11 cellular contexts compared by ENCODE assay signal in genomic region chr18:3251249-3251962, GRCh38. TPM values are rescaled to one million over a fixed set of nuclear protein-coding genes. Genes with fewer than 3 reads are reported as not detected.
A peak's percentile ranks its signal among the peaks of the same experiment; 100 is the strongest.
DNase-seq lines count a peak whose midpoint lies in the region; ATAC-seq, FAIRE-seq and TF ChIP-seq lines count a peak whose summit lies in the region.
"Had no signal": no experiment of that assay in that cellular context is flagged by ENCODE, and none has a peak within 500 bp of the region (broad histone marks: within the 10 kb centered on the region; RNA-seq: fewer than 3 reads in every experiment).

No MANE protein-coding gene starts in this region.

- peaks cover 19 to 50% (median 31%) of the 10 kb centered on the region in 4 donors for H3K36me3 ChIP-seq in upper lobe of left lung
- peaks cover 0 to 28% (median 16%) of the 10 kb centered on the region in 3 donors for H3K36me3 ChIP-seq in pancreas

- no peak for TF ChIP-seq POLR2A in upper lobe of left lung (IDR thresholded peaks at IDR 0.05)

- H3K9me3 Mint-ChIP-seq in activated naive CD8-positive, alpha-beta T cell treated with anti-CD3 and anti-CD28 coated beads, Interleukin-2, amount 50 U/mL, for 24 hours = no peaks in the 10 kb centered on the region

- peaks cover 64% of the 10 kb centered on the region for H3K36me3 Mint-ChIP-seq in activated naive CD8-positive, alpha-beta T cell treated with anti-CD3 and anti-CD28 coated beads, Interleukin-2, amount 50 U/mL, for 24 hours (ENCODE audit: low read depth)

- peak overlapping the region; percentile 77 for H3K27ac Mint-ChIP-seq in activated naive CD8-positive, alpha-beta T cell treated with anti-CD3 and anti-CD28 coated beads, Interleukin-2, amount 50 U/mL, for 24 hours

- peaks cover 2% of the 10 kb centered on the region for H3K27me3 Mint-ChIP-seq in activated naive CD8-positive, alpha-beta T cell treated with anti-CD3 and anti-CD28 coated beads, Interleukin-2, amount 50 U/mL, for 24 hours

- TF ChIP-seq EP300 in upper lobe of left lung (IDR thresholded peaks at IDR 0.05) = no peak

- H3K4me1 Mint-ChIP-seq in activated naive CD8-positive, alpha-beta T cell treated with anti-CD3 and anti-CD28 coated beads, Interleukin-2, amount 50 U/mL, for 24 hours = peaks cover 71% of the 10 kb centered on the region

- peak overlapping the region; percentile 43 for H3K4me3 Mint-ChIP-seq in activated naive CD8-positive, alpha-beta T cell treated with anti-CD3 and anti-CD28 coated beads, Interleukin-2, amount 50 U/mL, for 24 hours

- ATAC-seq in Right ventricle myocardium superior (ENCODE audit: poor library complexity) (peak; percentile 26), left cardiac atrium (no peak), upper lobe of left lung (ENCODE audit: low FRiP score in 2 of 2) (no peak), GM21381 (IDR thresholded peaks at IDR 0.05; ENCODE audit: unreplicated experiment) (no peak), HG02623 (IDR thresholded peaks at IDR 0.05; ENCODE audit: unreplicated experiment) (no peak), pancreas (no peak)
- ATAC-seq in activated naive CD8-positive, alpha-beta T cell treated with anti-CD3 and anti-CD28 coated beads, Interleukin-2, amount 50 U/mL, for 24 hours = no peak

- H3K4me3 ChIP-seq in upper lobe of left lung = peak overlapping the region in 1 of 4 donors; percentile 3
- no peak overlapping the region for H3K4me3 ChIP-seq in pancreas

- H3K27me3 ChIP-seq in upper lobe of left lung (no peaks in the 10 kb centered on the region), pancreas (no peaks in the 10 kb centered on the region)

- WGBS in upper lobe of left lung, 2 donors = 61 to 72% methylated on average over 8 of the region's 8 CpGs
- WGBS in pancreas, 2 donors = 69 to 79% methylated on average over 8 of the region's 8 CpGs

- FAIRE-seq in pancreas (lab: Jason Lieb, UNC) = no peak
- FAIRE-seq: bronchial epithelial cell had no signal

- peaks cover 48 to 75% (median 53%) of the 10 kb centered on the region in 4 donors for H3K4me1 ChIP-seq in upper lobe of left lung
- H3K4me1 ChIP-seq in pancreas = peaks cover 21 to 36% (median 34%) of the 10 kb centered on the region in 3 donors

- H3K27ac ChIP-seq in upper lobe of left lung = peak overlapping the region; percentile 3 to 100 (median 100)
- peak overlapping the region in 2 of 4 donors; percentile 3 to 66 for H3K27ac ChIP-seq in pancreas
- H3K27ac ChIP-seq: C4-2B, VCaP had no signal

- DNase-seq in Right ventricle myocardium superior = no peak
- no peak for DNase-seq in left cardiac atrium
- DNase-seq in activated naive CD8-positive, alpha-beta T cell treated with anti-CD3 and anti-CD28 coated beads, Interleukin-2, amount 50 U/mL, for 24 hours = no peak
- peak; percentile 30 for DNase-seq in kidney tubule cell (ENCODE audit: low spot score)
- DNase-seq in upper lobe of left lung = no peak
- DNase-seq in pancreas = no peak

- TF ChIP-seq CTCF in upper lobe of left lung (IDR thresholded peaks at IDR 0.05) = no peak
- no peak for TF ChIP-seq CTCF in pancreas (IDR thresholded peaks at IDR 0.05)

- intact Hi-C loops in Right ventricle myocardium superior (cut with DNase I) (no loop called here), left cardiac atrium (cut with DNase I) (no loop called here), pancreas (cut with DNase I) (no loop called here)

- no peaks in the 10 kb centered on the region for H3K9me3 ChIP-seq in upper lobe of left lung
- no peaks in the 10 kb centered on the region for H3K9me3 ChIP-seq in pancreas

RNA-seq across cellular contexts. Expression of gene MYL12A, which starts 3.8 kb away (rescaled TPM):
- total RNA-seq in Right ventricle myocardium superior (1,520 TPM), left cardiac atrium (100 to 1,000 TPM; 919 to 945 TPM), upper lobe of left lung (100 to 1,000 TPM; 184 to 702 (median 558) TPM), pancreas (100 to 1,000 TPM in 5 of 6 donors, 10 to 100 TPM in 1; 89.6 to 203 (median 105) TPM)
- polyA plus RNA-seq in pancreas = 100 to 1,000 TPM; 125 to 157 TPM

RNA-seq across cellular contexts. Expression of gene MYL12B, which starts 10.5 kb away (rescaled TPM):
- total RNA-seq in Right ventricle myocardium superior (154 TPM), left cardiac atrium (100 to 1,000 TPM; 161 to 230 TPM), upper lobe of left lung (100 to 1,000 TPM in 5 of 6 donors, 10 to 100 TPM in 1; 93.2 to 451 (median 361) TPM), pancreas (100 to 1,000 TPM in 2 of 6 donors, 10 to 100 TPM in 4; 63.0 to 195 (median 82.7) TPM)
- 100 to 1,000 TPM; 198 to 208 TPM for polyA plus RNA-seq in pancreas

RNA-seq across cellular contexts. Expression of gene MYOM1, which starts 31.6 kb away (rescaled TPM):
- total RNA-seq in Right ventricle myocardium superior (608 TPM), left cardiac atrium (100 to 1,000 TPM; 263 to 351 TPM), upper lobe of left lung (10 to 100 TPM in 1 of 6 donors, 1 to 10 TPM in 4, under 1 TPM in 1; 0.76 to 11.2 (median 2.2) TPM), pancreas (10 to 100 TPM in 4 of 6 donors, 1 to 10 TPM in 2; 4.7 to 16.8 (median 12.1) TPM)
- 10 to 100 TPM; 14.3 to 18.2 TPM for polyA plus RNA-seq in pancreas

Comparison
In these comparisons a context has a peak if more than half of its experiments do, and no peak if none do; other contexts are left out.
1. RNA of gene MYOM1, which starts 31.6 kb away (total RNA-seq): 608 TPM in Right ventricle myocardium superior (single experiment) and 263 to 351 TPM in left cardiac atrium; 4.7 to 16.8 TPM in pancreas and 0.76 to 11.2 TPM in upper lobe of left lung; every median in the first group is over 10 times any median in the second.